Comparison of ENCODE assay signal across 24 cellular contexts in genomic region chr11:69834811-69835800, GRCh38. TPM values are rescaled to one million over a fixed set of nuclear protein-coding genes. Genes with fewer than 3 reads are reported as not detected.
DNase-seq lines count a peak whose midpoint lies in the region; TF ChIP-seq lines count a peak whose summit lies in the region.
"Had no signal": no experiment of that assay in that cellular context is flagged by ENCODE, and none has a peak within 500 bp of the region (broad histone marks: within the 10 kb centered on the region; RNA-seq: fewer than 3 reads in every experiment).

No MANE protein-coding gene starts in this region.

- H2AFZ ChIP-seq in neuronal stem cell (ENCODE audit: low read length), result peak overlapping the region; percentile 65
- H2AFZ ChIP-seq: PC-9 had no signal

- peak overlapping the region; percentile 100 for H4K8ac ChIP-seq in neuronal stem cell (ENCODE audit: low read depth, low read length)

- in situ Hi-C loops in GM13977 (cut with MboI; ENCODE audit: low pct_unique_long_range_greater_than_20kb, low sequenced_read_pairs, unreplicated experiment) (no loop called here), astrocyte of the cerebellum (cut with HindIII; ENCODE audit: low sequenced_read_pairs) (no loop called here), HAP-1 (cut with MboI; ENCODE audit: low sequenced_read_pairs) (no loop called here), transverse colon (cut with MboI; ENCODE audit: low pct_ligation_motif_present in 1 of 4, low pct_unique_long_range_greater_than_20kb in 1 of 4, low sequenced_read_pairs in 3 of 4) (no loop called here)

- H3K79me1 ChIP-seq in neuronal stem cell (ENCODE audit: low read depth, low read length), result no peaks in the 10 kb centered on the region

- H3K14ac ChIP-seq in neuronal stem cell (ENCODE audit: low read length), result no peak overlapping the region

- no peak overlapping the region for H2BK12ac ChIP-seq in neuronal stem cell (ENCODE audit: low read length)

- H2BK15ac ChIP-seq in neuronal stem cell (ENCODE audit: low read length), result peak overlapping the region; percentile 97

- H3K9ac ChIP-seq in neuronal stem cell (ENCODE audit: low read depth, low read length, poor library complexity), result peak overlapping the region; percentile 72

- TF ChIP-seq EP300 in transverse colon (IDR thresholded peaks at IDR 0.05; ENCODE audit: low read depth), result no peak

- H2BK120ac ChIP-seq in neuronal stem cell (ENCODE audit: low read depth, low read length), result peak overlapping the region; percentile 9

- H3K4me1 ChIP-seq in neuronal stem cell (ENCODE audit: control insufficient read depth in 2 of 2, insufficient read depth in 1 of 2, low read depth in 1 of 2, low read length in 2 of 2) (peaks cover 5 to 16% of the 10 kb centered on the region in 2 donors), testis (no peaks in the 10 kb centered on the region), HAP-1 (0 out of 2 replicates have a peak, but pooled peaks cover 5% of the 10 kb centered on the region), transverse colon (no peaks in the 10 kb centered on the region)

- H2BK5ac ChIP-seq in neuronal stem cell (ENCODE audit: low read length), result peak overlapping the region; percentile 93

- no peak overlapping the region for H4K91ac ChIP-seq in neuronal stem cell (ENCODE audit: low read depth, low read length, poor library complexity)

- H3K4me3 ChIP-seq in astrocyte of the cerebellum (ENCODE audit: low read depth, low read length) (no peak overlapping the region), neuronal stem cell (ENCODE audit: low read length in 2 of 2) (no peak overlapping the region), testis (peak overlapping the region in 1 of 2 donors; percentile 36), HAP-1 (no peak overlapping the region), transverse colon (no peak overlapping the region)
- H3K4me3 ChIP-seq: cardiac muscle cell, PC-9 had no signal

- H3K4ac ChIP-seq in neuronal stem cell (ENCODE audit: low read length), result peak overlapping the region; percentile 94

- peak overlapping the region; percentile 52 for H3K27ac ChIP-seq in neuronal stem cell (replicated peaks; ENCODE audit: low read length)
- no peak overlapping the region for H3K27ac ChIP-seq in testis
- no peak overlapping the region for H3K27ac ChIP-seq in transverse colon
- H3K27ac ChIP-seq: cardiac muscle cell, PC-9 had no signal

- H2AK5ac ChIP-seq in neuronal stem cell (ENCODE audit: low read depth, low read length), result peak overlapping the region; percentile 98

- H3K27me3 ChIP-seq in neuronal stem cell (ENCODE audit: control insufficient read depth in 3 of 3, insufficient read depth in 3 of 3, low read depth in 1 of 3, low read length in 3 of 3) (peaks cover 0 to 28% (median 0%) of the 10 kb centered on the region in 3 experiments), testis (no peaks in the 10 kb centered on the region), HAP-1 (ENCODE audit: low read depth) (no peaks in the 10 kb centered on the region), transverse colon (peaks cover 43% of the 10 kb centered on the region)
- H3K27me3 ChIP-seq: cardiac muscle cell had no signal

- DNase-seq in CMK (ENCODE audit: low read depth) (peak; percentile 25), GM13977 (ENCODE audit: low spot score) (peak; percentile 13), astrocyte of the cerebellum (ENCODE audit: low read depth) (peak; percentile 3), neuronal stem cell (ENCODE audit: low spot score) (no peak), testis (no peak), HAP-1 (ENCODE audit: low spot score in 2 of 2) (no peak), OCI-M1 (lab: John Stamatoyannopoulos, UW) (no peak), transverse colon (no peak)
- DNase-seq: activated CD4-positive, alpha-beta T cell treated with anti-CD3 and anti-CD28 coated beads for 36 hours; cortex of kidney; DMS79; Kasumi-1; left cardiac atrium; NCI-H1048; NCI-H2029; NCI-H345; NCI-H82; PC-9; SIG-M5 had no signal

- WGBS in neuronal stem cell (ENCODE audit: extremely low coverage in 2 of 2, insufficient read length in 2 of 2, insufficient replicate concordance in 1 of 2), 2 donors, result no CpG with 5 or more reads among the region's 35 CpGs
- 34 to 61% methylated on average over 18 to 35 of the region's 35 CpGs for WGBS in testis, 2 donors
- WGBS in transverse colon (ENCODE audit: low coverage in 1 of 2), 2 donors, result 60 to 71% methylated on average over 1 to 30 of the region's 35 CpGs

- peak overlapping the region; percentile 91 for H3K18ac ChIP-seq in neuronal stem cell (ENCODE audit: low read length)

- peak overlapping the region; percentile 8 for H3K23ac ChIP-seq in neuronal stem cell (ENCODE audit: low read depth, low read length, poor library complexity)

- H3K4me2 ChIP-seq in neuronal stem cell (ENCODE audit: insufficient read depth, low read length, poor library complexity, severe bottlenecking), result peak overlapping the region; percentile 31
- H3K4me2 ChIP-seq: PC-9 had no signal

- TF ChIP-seq CTCF in GM13977 (IDR thresholded peaks at IDR 0.05; ENCODE audit: extremely low read depth, insufficient read depth, missing control alignments), result no peak
- TF ChIP-seq CTCF in astrocyte of the cerebellum (IDR thresholded peaks at IDR 0.05; ENCODE audit: low read depth, low read length, missing control alignments), result no peak
- no peak for TF ChIP-seq CTCF in testis (IDR thresholded peaks at IDR 0.05)
- no peak for TF ChIP-seq CTCF in transverse colon (IDR thresholded peaks at IDR 0.05)

- intact Hi-C loops in testis (cut with DNase I; ENCODE audit: low total_unique reads), result no loop called here
- intact Hi-C loops in transverse colon (cut with DNase I; ENCODE audit: low total_unique reads), result loop anchor here (5.0 kb wide), 1 partner anchor 1638 kb away; no protein-coding TSS in a partner anchor

- H3K9me3 ChIP-seq in neuronal stem cell (replicated peaks in 1 of 2; ENCODE audit: control insufficient read depth in 2 of 2, insufficient read depth in 1 of 2, low read depth in 1 of 2, low read length in 2 of 2) (peaks cover 0 to 1% of the 10 kb centered on the region in 2 donors), testis (no peaks in the 10 kb centered on the region), HAP-1 (no peaks in the 10 kb centered on the region), transverse colon (no peaks in the 10 kb centered on the region)

- no peak for TF ChIP-seq POLR2A in testis (IDR thresholded peaks at IDR 0.05)
- no peak for TF ChIP-seq POLR2A in transverse colon (IDR thresholded peaks at IDR 0.05)

- H3K36me3 ChIP-seq in neuronal stem cell (replicated peaks in 1 of 2; ENCODE audit: control insufficient read depth in 2 of 2, insufficient read depth in 2 of 2, low read length in 2 of 2), result no peaks in the 10 kb centered on the region
- no peaks in the 10 kb centered on the region for H3K36me3 ChIP-seq in testis (ENCODE audit: low read depth, missing control alignments)
- H3K36me3 ChIP-seq in HAP-1 (replicated peaks), result no peaks in the 10 kb centered on the region
- no peaks in the 10 kb centered on the region for H3K36me3 ChIP-seq in transverse colon
- H3K36me3 ChIP-seq: cardiac muscle cell had no signal

RNA-seq across cellular contexts. Expression of gene FGF3, which starts 15.9 kb away (rescaled TPM):
- polyA plus RNA-seq in neuronal stem cell (2013, experiment 1 of 2), result 0.13 TPM
- polyA plus RNA-seq in neuronal stem cell (2013, experiment 2 of 2), result 0.26 TPM
- total RNA-seq in testis (under 1 TPM in 1 of 2 donors, not detected in 1; 0.50 TPM), transverse colon (not detected)
- not detected for polyA plus RNA-seq in testis (ENCODE audit: insufficient read depth, low read depth, low replicate concordance)
- total RNA-seq: activated CD4-positive, alpha-beta T cell treated with anti-CD3 and anti-CD28 coated beads for 36 hours; CD8-positive, alpha-beta memory T cell; fibroblast of lung; left cardiac atrium; natural killer cell treated with Interleukin-12 subunit alpha and Interleukin-12 subunit beta and Interleukin-15 and Interleukin-18, amount 100 ng/mL, for 72 hours; PC-9; T-cell had no signal
- polyA plus RNA-seq: cardiac muscle cell; CD8-positive, alpha-beta memory T cell; fibroblast of lung had no signal

RNA-seq across cellular contexts. Expression of gene FGF4, which starts 60.0 kb away (rescaled TPM):
- polyA plus RNA-seq in neuronal stem cell (2013, experiment 1 of 2), result 0.06 TPM
- 0.06 TPM for polyA plus RNA-seq in neuronal stem cell (2013, experiment 2 of 2)
- total RNA-seq in testis (1 to 10 TPM in 1 of 2 donors, under 1 TPM in 1; 0.87 to 2.8 TPM), transverse colon (not detected)
- polyA plus RNA-seq in testis (ENCODE audit: insufficient read depth, low read depth, low replicate concordance), result 0.28 TPM
- total RNA-seq: activated CD4-positive, alpha-beta T cell treated with anti-CD3 and anti-CD28 coated beads for 36 hours; cardiac muscle cell; CD8-positive, alpha-beta memory T cell; fibroblast of lung; left cardiac atrium; natural killer cell treated with Interleukin-12 subunit alpha and Interleukin-12 subunit beta and Interleukin-15 and Interleukin-18, amount 100 ng/mL, for 72 hours; PC-9; T-cell had no signal
- polyA plus RNA-seq: cardiac muscle cell; CD8-positive, alpha-beta memory T cell; fibroblast of lung had no signal

Comparison
In these comparisons a context has a peak if more than half of its experiments do, and no peak if none do; other contexts are left out.
1. DNase-seq: peak in CMK (single experiment), GM13977 (single experiment) and astrocyte of the cerebellum (single experiment); none in neuronal stem cell (single experiment), testis (single experiment), HAP-1 (0 of 2), OCI-M1 (single experiment) and transverse colon (single experiment).